27 cellular contexts compared by ENCODE assay signal in genomic region chr11:70134490-70134889, GRCh38. TPM values are rescaled to one million over a fixed set of nuclear protein-coding genes. Genes with fewer than 3 reads are reported as not detected.
DNase-seq lines count a peak whose midpoint lies in the region; ATAC-seq and TF ChIP-seq lines count a peak whose summit lies in the region.
"Had no signal": no experiment of that assay in that cellular context is flagged by ENCODE, and none has a peak within 500 bp of the region (broad histone marks: within the 10 kb centered on the region; RNA-seq: fewer than 3 reads in every experiment).

No MANE protein-coding gene starts in this region.

- H3K27me3 Mint-ChIP-seq in neural progenitor cell (ENCODE audit: insufficient read depth, low read depth): peaks cover 39% of the 10 kb centered on the region
- H3K27me3 Mint-ChIP-seq: activated naive CD4-positive, alpha-beta T cell treated with anti-CD3 and anti-CD28 coated beads, Interleukin-2, amount 10 ng/mL, durations not matched to agents 7 days and 5 days; activated T-helper 17 cell treated with anti-CD3 and anti-CD28 coated beads, Interleukin-2, amount 50 U/mL, for 72 hours had no signal

- H3K9ac ChIP-seq in neural progenitor cell (no peak overlapping the region), colonic mucosa (ENCODE audit: low read depth in 2 of 2, low read length in 2 of 2) (no peak overlapping the region)
- H3K9ac ChIP-seq: parathyroid adenoma had no signal

- no peak overlapping the region for H3K4me2 ChIP-seq in neural progenitor cell
- H3K4me2 ChIP-seq: GM23338 had no signal

- intact Hi-C loops in heart right ventricle (cut with DNase I): no loop called here
- intact Hi-C loops in left cardiac atrium (cut with DNase I): no loop called here
- intact Hi-C loops in colonic mucosa (cut with DNase I): no loop called here

- WGBS in heart right ventricle, 2 donors: 84 to 91% methylated on average over 14 of the region's 14 CpGs

- no peaks in the 10 kb centered on the region for H3K36me3 Mint-ChIP-seq in neural progenitor cell
- H3K36me3 Mint-ChIP-seq: activated naive CD4-positive, alpha-beta T cell treated with anti-CD3 and anti-CD28 coated beads, Interleukin-2, amount 10 ng/mL, durations not matched to agents 7 days and 5 days; brain; CD8-positive, alpha-beta T cell; immature natural killer cell; stimulated activated naive B cell treated with anti-CD40 and anti-IgM and Interleukin-4, amounts not matched to agents 10 μg/mL and 1 μg/mL and 100 μg/mL, for 72 hours had no signal

- peaks cover 3% of the 10 kb centered on the region for H3K9me3 Mint-ChIP-seq in neural progenitor cell
- H3K9me3 Mint-ChIP-seq: activated naive CD4-positive, alpha-beta T cell treated with anti-CD3 and anti-CD28 coated beads, Interleukin-2, amount 10 ng/mL, durations not matched to agents 7 days and 5 days; activated T-helper 17 cell treated with anti-CD3 and anti-CD28 coated beads, Interleukin-2, amount 50 U/mL, for 72 hours; CD8-positive, alpha-beta T cell; GM23338; immature natural killer cell; nephron progenitor cell; stimulated activated naive B cell treated with anti-CD40 and anti-IgM and Interleukin-4, amounts not matched to agents 10 μg/mL and 1 μg/mL and 100 μg/mL, for 72 hours had no signal

- no peaks in the 10 kb centered on the region for H3F3A ChIP-seq in neural progenitor cell (ENCODE audit: low read depth)

- H3K36me3 ChIP-seq in heart right ventricle: peaks cover 0 to 38% (median 0%) of the 10 kb centered on the region in 9 donors
- no peaks in the 10 kb centered on the region for H3K36me3 ChIP-seq in neural progenitor cell
- no peaks in the 10 kb centered on the region for H3K36me3 ChIP-seq in colonic mucosa
- H3K36me3 ChIP-seq: adrenal gland, gastroesophageal sphincter, MG63 had no signal

- H3K27ac Mint-ChIP-seq in neural progenitor cell: peak overlapping the region; percentile 25
- H3K27ac Mint-ChIP-seq: activated CD8-positive, alpha-beta T cell treated with anti-CD3 and anti-CD28 coated beads, Interleukin-2, amount 10 ng/mL, durations not matched to agents 7 days and 5 days; activated naive CD4-positive, alpha-beta T cell treated with anti-CD3 and anti-CD28 coated beads, Interleukin-2, amount 10 ng/mL, durations not matched to agents 7 days and 5 days; activated T-helper 17 cell treated with anti-CD3 and anti-CD28 coated beads, Interleukin-2, amount 50 U/mL, for 72 hours; CD8-positive, alpha-beta T cell; GM23338; immature natural killer cell; stimulated activated naive B cell treated with anti-CD40 and anti-IgM and Interleukin-4, amounts not matched to agents 10 μg/mL and 1 μg/mL and 100 μg/mL, for 72 hours had no signal

- H3K4me3 ChIP-seq in heart right ventricle (no peak overlapping the region), neural progenitor cell (no peak overlapping the region), colonic mucosa (no peak overlapping the region)
- H3K4me3 ChIP-seq: adrenal gland, gastroesophageal sphincter, GM23338, MG63 had no signal

- TF ChIP-seq CTCF in heart right ventricle (IDR thresholded peaks at IDR 0.05) (no peak), neural progenitor cell (IDR thresholded peaks at IDR 0.05) (no peak), colonic mucosa (IDR thresholded peaks at IDR 0.05) (no peak)

- H3K27me3 ChIP-seq in heart right ventricle: peaks cover 0 to 3% (median 0%) of the 10 kb centered on the region in 7 donors
- H3K27me3 ChIP-seq in neural progenitor cell: peaks cover 43% of the 10 kb centered on the region
- H3K27me3 ChIP-seq in colonic mucosa: no peaks in the 10 kb centered on the region
- H3K27me3 ChIP-seq: adrenal gland, gastroesophageal sphincter, MG63 had no signal

- H3K4me1 Mint-ChIP-seq in neural progenitor cell: peaks cover 23% of the 10 kb centered on the region
- H3K4me1 Mint-ChIP-seq: activated naive CD4-positive, alpha-beta T cell treated with anti-CD3 and anti-CD28 coated beads, Interleukin-2, amount 10 ng/mL, durations not matched to agents 7 days and 5 days; activated T-helper 17 cell treated with anti-CD3 and anti-CD28 coated beads, Interleukin-2, amount 50 U/mL, for 72 hours; immature natural killer cell had no signal

- H3K4me3 Mint-ChIP-seq in neural progenitor cell: no peak overlapping the region
- H3K4me3 Mint-ChIP-seq: activated CD8-positive, alpha-beta T cell treated with anti-CD3 and anti-CD28 coated beads, Interleukin-2, amount 10 ng/mL, durations not matched to agents 7 days and 5 days; activated naive CD4-positive, alpha-beta T cell treated with anti-CD3 and anti-CD28 coated beads, Interleukin-2, amount 10 ng/mL, durations not matched to agents 7 days and 5 days; activated T-helper 17 cell treated with anti-CD3 and anti-CD28 coated beads, Interleukin-2, amount 50 U/mL, for 72 hours; brain; CD8-positive, alpha-beta T cell; GM23338; immature natural killer cell; nephron progenitor cell; stimulated activated naive B cell treated with anti-CD40 and anti-IgM and Interleukin-4, amounts not matched to agents 10 μg/mL and 1 μg/mL and 100 μg/mL, for 72 hours had no signal

- H2AFZ ChIP-seq in neural progenitor cell (replicated peaks): no peak overlapping the region
- H2AFZ ChIP-seq: GM23338, parathyroid adenoma had no signal

- peak overlapping the region in 7 of 10 donors; percentile 31 to 57 (median 51) for H3K27ac ChIP-seq in heart right ventricle
- H3K27ac ChIP-seq in neural progenitor cell: no peak overlapping the region
- H3K27ac ChIP-seq in colonic mucosa: no peak overlapping the region
- H3K27ac ChIP-seq: parathyroid adenoma had no signal

- H4K20me1 ChIP-seq in neural progenitor cell (ENCODE audit: low read depth): no peaks in the 10 kb centered on the region

- H3K9me3 ChIP-seq in heart right ventricle (no peaks in the 10 kb centered on the region), neural progenitor cell (ENCODE audit: low read depth) (no peaks in the 10 kb centered on the region), colonic mucosa (no peaks in the 10 kb centered on the region)
- H3K9me3 ChIP-seq: adrenal gland, gastroesophageal sphincter, MG63 had no signal

- H3K4me1 ChIP-seq in heart right ventricle: peaks cover 0 to 17% (median 0%) of the 10 kb centered on the region in 9 donors
- peaks cover 13% of the 10 kb centered on the region for H3K4me1 ChIP-seq in neural progenitor cell
- H3K4me1 ChIP-seq in colonic mucosa: no peaks in the 10 kb centered on the region
- H3K4me1 ChIP-seq: adrenal gland, gastroesophageal sphincter, parathyroid adenoma had no signal

- no peak for ATAC-seq in heart right ventricle
- ATAC-seq in left cardiac atrium: no peak
- ATAC-seq: activated CD8-positive, alpha-beta T cell treated with anti-CD3 and anti-CD28 coated beads, Interleukin-2, amount 10 ng/mL, durations not matched to agents 7 days and 5 days; activated T-helper 17 cell treated with anti-CD3 and anti-CD28 coated beads, Interleukin-2, amount 50 U/mL, for 72 hours; CD8-positive, alpha-beta T cell; gastroesophageal sphincter; GM23338; left colon; Panc1; stimulated activated naive B cell treated with anti-CD40 and anti-IgM and Interleukin-4, amounts not matched to agents 10 μg/mL and 1 μg/mL and 100 μg/mL, for 72 hours had no signal

- no peaks in the 10 kb centered on the region for H3K79me2 ChIP-seq in neural progenitor cell (ENCODE audit: low read depth)
- H3K79me2 ChIP-seq: parathyroid adenoma had no signal

- DNase-seq in heart right ventricle (no peak), left cardiac atrium (no peak), NCI-H2107 (lab: John Stamatoyannopoulos, UW) (peak; percentile 92), neural progenitor cell (ENCODE audit: low spot score) (no peak), NCI-H226 (no peak), cortex of kidney (lab: John Stamatoyannopoulos, UW) (no peak), colonic mucosa (no peak)
- DNase-seq: activated CD4-positive, alpha-beta T cell treated with anti-CD3 and anti-CD28 coated beads for 4 hours; activated CD8-positive, alpha-beta T cell treated with anti-CD3 and anti-CD28 coated beads, Interleukin-2, amount 10 ng/mL, durations not matched to agents 7 days and 5 days; activated naive CD4-positive, alpha-beta T cell treated with anti-CD3 and anti-CD28 coated beads, Interleukin-2, amount 10 ng/mL, durations not matched to agents 7 days and 5 days; adrenal gland; CD8-positive, alpha-beta T cell; immature natural killer cell; left colon; MG63; NCI-H1417 treated with DMSO at 0.1 percent for 48 hours; nephron progenitor cell; retina; SHP77 treated with DMSO at 0.1 percent for 48 hours; small intestine; stimulated activated naive B cell treated with anti-CD40 and anti-IgM and Interleukin-4, amounts not matched to agents 10 μg/mL and 1 μg/mL and 100 μg/mL, for 72 hours had no signal

RNA-seq across cellular contexts. Expression of gene ANO1, which starts 56.4 kb away (rescaled TPM):
- total RNA-seq in heart right ventricle (10 to 100 TPM in 5 of 10 donors, 1 to 10 TPM in 5; 6.6 to 13.8 (median 9.7) TPM), left cardiac atrium (10 to 100 TPM in 1 of 2 donors, 1 to 10 TPM in 1; 9.8 to 14.2 TPM), neural progenitor cell (ENCODE audit: low replicate concordance) (0.19 TPM in 1 of 2 replicates, not detected in the other), colonic mucosa (10 to 100 TPM in 1 of 2 donors, 1 to 10 TPM in 1; 8.3 to 16.4 TPM)
- polyA plus RNA-seq in heart right ventricle: 10 to 100 TPM in 1 of 2 donors, 1 to 10 TPM in 1; 6.8 to 12.7 TPM
- total RNA-seq: activated CD8-positive, alpha-beta T cell treated with anti-CD3 and anti-CD28 coated beads, Interleukin-2, amount 10 ng/mL, durations not matched to agents 7 days and 5 days; CD8-positive, alpha-beta T cell had no signal
- polyA plus RNA-seq: immature natural killer cell had no signal

Comparison
In these comparisons a context has a peak if more than half of its experiments do, and no peak if none do; other contexts are left out.
1. H3K27ac ChIP-seq: peak in heart right ventricle (7 of 10); none in neural progenitor cell (single experiment) and colonic mucosa (single experiment).